12 cellular contexts compared by ENCODE assay signal in the genomic region with DNA sequence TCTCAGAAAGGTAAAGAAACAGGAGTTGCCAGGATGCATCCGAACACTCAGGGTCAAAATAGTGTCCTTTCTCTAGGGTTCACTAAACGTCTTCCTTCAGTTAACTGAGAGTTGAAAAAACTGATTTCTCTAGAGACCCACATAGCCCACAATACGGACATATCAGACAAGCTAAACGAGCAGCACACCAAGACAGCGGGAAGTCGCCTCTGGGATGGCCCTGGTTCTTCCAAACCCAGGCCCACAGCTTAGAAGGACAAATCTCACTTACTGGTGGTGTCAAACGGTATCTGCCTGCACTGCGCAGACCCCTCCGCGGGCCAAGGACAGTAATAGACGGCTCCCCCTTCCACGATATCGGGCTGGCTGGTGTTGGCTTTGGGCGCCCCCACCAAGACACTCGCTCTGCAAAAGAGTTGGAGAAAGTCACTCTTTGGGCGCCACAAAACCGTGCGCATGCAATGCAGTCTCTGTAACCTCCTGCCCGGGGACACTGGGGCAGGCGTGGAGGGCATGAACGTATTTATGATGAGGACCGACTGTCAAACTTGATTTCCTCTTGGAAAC. TPM values are rescaled to one million over a fixed set of nuclear protein-coding genes. Genes with fewer than 3 reads are reported as not detected.
DNase-seq lines count a peak whose midpoint lies in the region; ATAC-seq and TF ChIP-seq lines count a peak whose summit lies in the region.
"Had no signal": no experiment of that assay in that cellular context is flagged by ENCODE, and none has a peak within 500 bp of the region (broad histone marks: within the 10 kb centered on the region; RNA-seq: fewer than 3 reads in every experiment).

No MANE protein-coding gene starts in this region.

- DNase-seq in cardiac muscle cell (ENCODE audit: low read depth in 1 of 2, low spot score in 1 of 2) (no peak), cardiac septum (ENCODE audit: low spot score) (no peak), foreskin fibroblast (no peak), H4 (ENCODE audit: low spot score) (no peak), CD14-positive monocyte (ENCODE audit: low spot score) (no peak), nucleus accumbens (lab: John Stamatoyannopoulos, UW) (no peak)
- DNase-seq: activated CD4-positive, alpha-beta T cell treated with anti-CD3 and anti-CD28 coated beads, Interleukin-2, amount 50 U/mL, for 48 hours; activated naive CD4-positive, alpha-beta T cell treated with anti-CD3 and anti-CD28 coated beads, Interleukin-2, amount 10 ng/mL, durations not matched to agents 7 days and 5 days; NCI-H774; stimulated activated CD4-positive, alpha-beta T cell treated with anti-CD3 and anti-CD28 coated beads, Interleukin-12 subunit alpha, Interleukin-12 subunit beta, amount 100 ng/mL, for 4 hours had no signal

- no peak for TF ChIP-seq EP300 in neural cell (conservative IDR thresholded peaks at IDR 0.05; ENCODE audit: poor library complexity, severe bottlenecking)

- H3K4me1 Mint-ChIP-seq in CD14-positive monocyte = no peaks in the 10 kb centered on the region
- H3K4me1 Mint-ChIP-seq: activated naive CD4-positive, alpha-beta T cell treated with anti-CD3 and anti-CD28 coated beads, Interleukin-2, amount 10 ng/mL, durations not matched to agents 7 days and 5 days had no signal

- no peak for TF ChIP-seq RAD21 in neural cell (conservative IDR thresholded peaks at IDR 0.05)

- H3K4me3 ChIP-seq in cardiac muscle cell (peak overlapping the region; percentile 67), foreskin fibroblast (ENCODE audit: low read depth in 1 of 2, low read length in 2 of 2) (peak overlapping the region; percentile 44 to 52), neural cell (ENCODE audit: low read length) (peak overlapping the region; percentile 70)

- intact Hi-C loops in cardiac septum (cut with DNase I) = loop anchor here (2.0 to 5.0 kb wide), 2 partner anchors 106 to 131 kb away; no protein-coding TSS in a partner anchor
- intact Hi-C loops in CD14-positive monocyte (cut with micrococcal nuclease) = no loop called here

- H3K36me3 ChIP-seq in cardiac muscle cell = no peaks in the 10 kb centered on the region
- no peaks in the 10 kb centered on the region for H3K36me3 ChIP-seq in neural cell (ENCODE audit: insufficient read depth, low read length)

- no peak for TF ChIP-seq CTCF in cardiac muscle cell (IDR thresholded peaks at IDR 0.05; ENCODE audit: low read depth, low read length)
- TF ChIP-seq CTCF in foreskin fibroblast (IDR thresholded peaks at IDR 0.05; ENCODE audit: low read depth, low read length) = no peak
- TF ChIP-seq CTCF in neural cell (IDR thresholded peaks at IDR 0.05; ENCODE audit: poor library complexity, severe bottlenecking) = no peak
- TF ChIP-seq CTCF in CD14-positive monocyte (IDR thresholded peaks at IDR 0.05) = no peak

- no peak for ATAC-seq in GM21528 (IDR thresholded peaks at IDR 0.05; ENCODE audit: low FRiP score, unreplicated experiment)

- no peaks in the 10 kb centered on the region for H3K9me2 ChIP-seq in neural cell (ENCODE audit: insufficient read depth, low read length)

- H3K4me2 ChIP-seq in neural cell (ENCODE audit: low read length) = no peak overlapping the region

- no peak overlapping the region for H2AFZ ChIP-seq in neural cell (ENCODE audit: low read depth, low read length)

- H3K79me2 ChIP-seq in neural cell (replicated peaks; ENCODE audit: insufficient read depth, low read length) = no peaks in the 10 kb centered on the region

- no peaks in the 10 kb centered on the region for H4K20me1 ChIP-seq in neural cell (ENCODE audit: insufficient read depth)

- no peaks in the 10 kb centered on the region for H3F3A ChIP-seq in neural cell (ENCODE audit: insufficient read depth, low read length, poor library complexity, severe bottlenecking)

- no peak overlapping the region for H3K27ac Mint-ChIP-seq in CD14-positive monocyte
- H3K27ac Mint-ChIP-seq: activated naive CD4-positive, alpha-beta T cell treated with anti-CD3 and anti-CD28 coated beads, Interleukin-2, amount 10 ng/mL, durations not matched to agents 7 days and 5 days had no signal

- no peaks in the 10 kb centered on the region for H3K36me3 Mint-ChIP-seq in CD14-positive monocyte
- H3K36me3 Mint-ChIP-seq: activated naive CD4-positive, alpha-beta T cell treated with anti-CD3 and anti-CD28 coated beads, Interleukin-2, amount 10 ng/mL, durations not matched to agents 7 days and 5 days had no signal

- H3K4me3 Mint-ChIP-seq in CD14-positive monocyte = peak overlapping the region in 1 of 2 donors; percentile 69
- H3K4me3 Mint-ChIP-seq: activated naive CD4-positive, alpha-beta T cell treated with anti-CD3 and anti-CD28 coated beads, Interleukin-2, amount 10 ng/mL, durations not matched to agents 7 days and 5 days had no signal

- no peak overlapping the region for H3K9ac ChIP-seq in neural cell (ENCODE audit: low read length)

- H3K27me3 ChIP-seq in cardiac muscle cell (peaks cover 21% of the 10 kb centered on the region), neural cell (ENCODE audit: insufficient read depth, low read depth, low read length) (peaks cover 38% of the 10 kb centered on the region)

- no peak overlapping the region for H3K27ac ChIP-seq in cardiac muscle cell
- no peak overlapping the region for H3K27ac ChIP-seq in neural cell (ENCODE audit: low read length)

- peaks cover 0 to 5% (median 0%) of the 10 kb centered on the region in 7 donors for H3K9me3 Mint-ChIP-seq in CD14-positive monocyte
- H3K9me3 Mint-ChIP-seq: activated naive CD4-positive, alpha-beta T cell treated with anti-CD3 and anti-CD28 coated beads, Interleukin-2, amount 10 ng/mL, durations not matched to agents 7 days and 5 days had no signal

- H3K4me1 ChIP-seq in cardiac muscle cell (ENCODE audit: low read depth) = no peaks in the 10 kb centered on the region

- peaks cover 37 to 57% (median 40%) of the 10 kb centered on the region in 3 donors for H3K27me3 Mint-ChIP-seq in CD14-positive monocyte (ENCODE audit: low read depth in 3 of 3)

- H3K9me3 ChIP-seq in cardiac muscle cell (ENCODE audit: low read depth) (no peaks in the 10 kb centered on the region), neural cell (ENCODE audit: low read length) (no peaks in the 10 kb centered on the region)

TF ChIP-seq in neural cell, 6 proteins besides CTCF, POLR2A, EP300 and RAD21:
- TF ChIP-seq SMC3 (conservative IDR thresholded peaks at IDR 0.05; ENCODE audit: poor library complexity) (no peak), POLR2AphosphoS5 (IDR thresholded peaks at IDR 0.05) (no peak), EZH2 (IDR thresholded peaks at IDR 0.05; ENCODE audit: borderline replicate concordance, insufficient read depth, low read length, poor library complexity, severe bottlenecking) (no peak), MXI1 (conservative IDR thresholded peaks at IDR 0.05; ENCODE audit: poor library complexity, severe bottlenecking) (no peak), TAF1 (IDR thresholded peaks at IDR 0.05; ENCODE audit: low read depth) (no peak)
- TF ChIP-seq, protein P1, sequence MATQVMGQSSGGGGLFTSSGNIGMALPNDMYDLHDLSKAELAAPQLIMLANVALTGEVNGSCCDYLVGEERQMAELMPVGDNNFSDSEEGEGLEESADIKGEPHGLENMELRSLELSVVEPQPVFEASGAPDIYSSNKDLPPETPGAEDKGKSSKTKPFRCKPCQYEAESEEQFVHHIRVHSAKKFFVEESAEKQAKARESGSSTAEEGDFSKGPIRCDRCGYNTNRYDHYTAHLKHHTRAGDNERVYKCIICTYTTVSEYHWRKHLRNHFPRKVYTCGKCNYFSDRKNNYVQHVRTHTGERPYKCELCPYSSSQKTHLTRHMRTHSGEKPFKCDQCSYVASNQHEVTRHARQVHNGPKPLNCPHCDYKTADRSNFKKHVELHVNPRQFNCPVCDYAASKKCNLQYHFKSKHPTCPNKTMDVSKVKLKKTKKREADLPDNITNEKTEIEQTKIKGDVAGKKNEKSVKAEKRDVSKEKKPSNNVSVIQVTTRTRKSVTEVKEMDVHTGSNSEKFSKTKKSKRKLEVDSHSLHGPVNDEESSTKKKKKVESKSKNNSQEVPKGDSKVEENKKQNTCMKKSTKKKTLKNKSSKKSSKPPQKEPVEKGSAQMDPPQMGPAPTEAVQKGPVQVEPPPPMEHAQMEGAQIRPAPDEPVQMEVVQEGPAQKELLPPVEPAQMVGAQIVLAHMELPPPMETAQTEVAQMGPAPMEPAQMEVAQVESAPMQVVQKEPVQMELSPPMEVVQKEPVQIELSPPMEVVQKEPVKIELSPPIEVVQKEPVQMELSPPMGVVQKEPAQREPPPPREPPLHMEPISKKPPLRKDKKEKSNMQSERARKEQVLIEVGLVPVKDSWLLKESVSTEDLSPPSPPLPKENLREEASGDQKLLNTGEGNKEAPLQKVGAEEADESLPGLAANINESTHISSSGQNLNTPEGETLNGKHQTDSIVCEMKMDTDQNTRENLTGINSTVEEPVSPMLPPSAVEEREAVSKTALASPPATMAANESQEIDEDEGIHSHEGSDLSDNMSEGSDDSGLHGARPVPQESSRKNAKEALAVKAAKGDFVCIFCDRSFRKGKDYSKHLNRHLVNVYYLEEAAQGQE (IDR thresholded peaks at IDR 0.05; ENCODE audit: borderline replicate concordance) = no peak

RNA-seq across cellular contexts. Expression of a gene that starts 1.1 kb away (rescaled TPM):
- total RNA-seq in cardiac muscle cell (1.6 and 2.0 TPM in 2 replicates), cardiac septum (2.5 TPM)
- polyA plus RNA-seq in cardiac muscle cell (0.88 and 1.9 TPM in 2 replicates), neural cell (0.11 TPM in 1 of 2 replicates, not detected in the other), CD14-positive monocyte (not detected)
- polyA minus RNA-seq in neural cell = under 0.01 and 0.23 TPM in 2 replicates
- total RNA-seq in H4 (2014; rRNA removed; shearing (Covaris generic)) = 9.2 and 17.2 TPM in 2 replicates
